12 cellular contexts compared by ENCODE assay signal in genomic region chr1:108639899-108640560, GRCh38. TPM values are rescaled to one million over a fixed set of nuclear protein-coding genes. Genes with fewer than 3 reads are reported as not detected.
A peak's percentile ranks its signal among the peaks of the same experiment; 100 is the strongest.
DNase-seq lines count a peak whose midpoint lies in the region; ATAC-seq and TF ChIP-seq lines count a peak whose summit lies in the region.
"Had no signal": no experiment of that assay in that cellular context is flagged by ENCODE, and none has a peak within 500 bp of the region (broad histone marks: within the 10 kb centered on the region; RNA-seq: fewer than 3 reads in every experiment).

No MANE protein-coding gene starts in this region.

- no peak overlapping the region for H3K23ac ChIP-seq in neuronal stem cell (ENCODE audit: low read depth, low read length, poor library complexity)

- no peak overlapping the region for H3K27ac ChIP-seq in neuronal stem cell (replicated peaks; ENCODE audit: low read length)
- H3K27ac ChIP-seq: left lung, neutrophil had no signal

- H3K9ac ChIP-seq in Loucy (ENCODE audit: low read depth, low read length, poor library complexity, severe bottlenecking) (peak overlapping the region; percentile 19), neuronal stem cell (ENCODE audit: low read depth, low read length, poor library complexity) (no peak overlapping the region)

- H3K4ac ChIP-seq in neuronal stem cell (ENCODE audit: low read length): no peak overlapping the region

- H2AFZ ChIP-seq in Loucy (ENCODE audit: low read length) (no peak overlapping the region), neuronal stem cell (ENCODE audit: low read length) (no peak overlapping the region)

- no peaks in the 10 kb centered on the region for H3K9me3 ChIP-seq in Loucy (ENCODE audit: insufficient read depth, low read depth, low read length)
- H3K9me3 ChIP-seq in neuronal stem cell (replicated peaks in 1 of 2; ENCODE audit: control insufficient read depth in 2 of 2, insufficient read depth in 1 of 2, low read depth in 1 of 2, low read length in 2 of 2): no peaks in the 10 kb centered on the region
- H3K9me3 ChIP-seq: left lung, neutrophil had no signal

- no peak overlapping the region for H3K18ac ChIP-seq in neuronal stem cell (ENCODE audit: low read length)

- H3K4me1 Mint-ChIP-seq in activated CD8-positive, alpha-beta memory T cell treated with anti-CD3 and anti-CD28 coated beads, Interleukin-2, amount 10 ng/mL, durations not matched to agents 7 days and 5 days: peaks cover 38% of the 10 kb centered on the region

- no peaks in the 10 kb centered on the region for H3K27me3 Mint-ChIP-seq in activated CD8-positive, alpha-beta memory T cell treated with anti-CD3 and anti-CD28 coated beads, Interleukin-2, amount 10 ng/mL, durations not matched to agents 7 days and 5 days

- H3K4me3 Mint-ChIP-seq in activated CD8-positive, alpha-beta memory T cell treated with anti-CD3 and anti-CD28 coated beads, Interleukin-2, amount 10 ng/mL, durations not matched to agents 7 days and 5 days: no peak overlapping the region

- H3K27me3 ChIP-seq in Loucy (ENCODE audit: insufficient read depth, low read length, poor library complexity, severe bottlenecking) (no peaks in the 10 kb centered on the region), neuronal stem cell (ENCODE audit: control insufficient read depth in 3 of 3, insufficient read depth in 3 of 3, low read depth in 1 of 3, low read length in 3 of 3) (no peaks in the 10 kb centered on the region)
- H3K27me3 ChIP-seq: left lung, neutrophil had no signal

- no CpG with 5 or more reads among the region's 9 CpGs for WGBS in neuronal stem cell (ENCODE audit: extremely low coverage in 2 of 2, insufficient read length in 2 of 2, insufficient replicate concordance in 1 of 2), 2 donors

- no peak overlapping the region for H2BK15ac ChIP-seq in neuronal stem cell (ENCODE audit: low read length)

- TF ChIP-seq CTCF in Loucy (conservative IDR thresholded peaks at IDR 0.05; ENCODE audit: low read length): no peak

- no peak overlapping the region for H4K91ac ChIP-seq in neuronal stem cell (ENCODE audit: low read depth, low read length, poor library complexity)

- no peak overlapping the region for H3K14ac ChIP-seq in neuronal stem cell (ENCODE audit: low read length)

- no peaks in the 10 kb centered on the region for H3K9me3 Mint-ChIP-seq in activated CD8-positive, alpha-beta memory T cell treated with anti-CD3 and anti-CD28 coated beads, Interleukin-2, amount 10 ng/mL, durations not matched to agents 7 days and 5 days (ENCODE audit: low read depth)

- peaks cover 16% of the 10 kb centered on the region; the same call in 1 of the 2 replicates for H3F3A ChIP-seq in Loucy (ENCODE audit: low read depth)

- ATAC-seq in activated CD8-positive, alpha-beta memory T cell treated with anti-CD3 and anti-CD28 coated beads, Interleukin-2, amount 10 ng/mL, durations not matched to agents 7 days and 5 days: no peak
- ATAC-seq in HG02678 (IDR thresholded peaks at IDR 0.05; ENCODE audit: unreplicated experiment): no peak
- no peak for ATAC-seq in GM21619 (IDR thresholded peaks at IDR 0.05; ENCODE audit: unreplicated experiment)
- ATAC-seq: left lung had no signal

- H3K9me2 ChIP-seq in Loucy (replicated peaks; ENCODE audit: low read depth, low read length): no peaks in the 10 kb centered on the region

- H2AK5ac ChIP-seq in neuronal stem cell (ENCODE audit: low read depth, low read length): no peak overlapping the region

- DNase-seq in activated CD8-positive, alpha-beta memory T cell treated with anti-CD3 and anti-CD28 coated beads, Interleukin-2, amount 10 ng/mL, durations not matched to agents 7 days and 5 days: peak; percentile 53
- DNase-seq in astrocyte of the hippocampus (ENCODE audit: low read depth, low spot score) (peak; percentile 29), neuronal stem cell (ENCODE audit: low spot score) (no peak), NOMO-1 (lab: John Stamatoyannopoulos, UW; ENCODE audit: unreplicated experiment in 2 of 2) (no peak)
- peak; percentile 14 to 17 for DNase-seq in stimulated activated CD8-positive, alpha-beta memory T cell treated with anti-CD3 and anti-CD28 coated beads, Interleukin-2, amount 100 ng/mL, for 1 hour (ENCODE audit: low read depth in 2 of 2)
- DNase-seq: NCI-H187 had no signal

- H3K36me3 Mint-ChIP-seq in activated CD8-positive, alpha-beta memory T cell treated with anti-CD3 and anti-CD28 coated beads, Interleukin-2, amount 10 ng/mL, durations not matched to agents 7 days and 5 days: peaks cover 17% of the 10 kb centered on the region

- H3K4me2 ChIP-seq in Loucy (ENCODE audit: low read depth, low read length, poor library complexity, severe bottlenecking) (peak overlapping the region; percentile 59), neuronal stem cell (ENCODE audit: insufficient read depth, low read length, poor library complexity, severe bottlenecking) (no peak overlapping the region)

- H4K20me1 ChIP-seq in Loucy (ENCODE audit: insufficient read depth, low read length, poor library complexity, severe bottlenecking): no peaks in the 10 kb centered on the region

- H3K4me3 ChIP-seq in Loucy (ENCODE audit: low read length, poor library complexity, severe bottlenecking) (peak overlapping the region; percentile 40), neuronal stem cell (ENCODE audit: low read length in 2 of 2) (no peak overlapping the region)
- H3K4me3 ChIP-seq: left lung had no signal

- no peaks in the 10 kb centered on the region for H3K79me2 ChIP-seq in Loucy (ENCODE audit: insufficient read depth, low read length)

- H3K79me1 ChIP-seq in neuronal stem cell (ENCODE audit: low read depth, low read length): no peaks in the 10 kb centered on the region

- H2BK120ac ChIP-seq in neuronal stem cell (ENCODE audit: low read depth, low read length): no peak overlapping the region

- CTCF ChIA-PET in activated CD8-positive, alpha-beta memory T cell treated with anti-CD3 and anti-CD28 coated beads, Interleukin-2, amount 10 ng/mL, durations not matched to agents 7 days and 5 days (lab: Charles Lee): interaction anchor here (2.2 kb wide), 1 partner anchor 80 kb away, joined by 10 read pairs; the partner anchor contains the start of gene EEIG2

- peaks cover 28% of the 10 kb centered on the region for H3K4me1 ChIP-seq in Loucy (ENCODE audit: insufficient read depth, low read length, poor library complexity, severe bottlenecking)
- no peaks in the 10 kb centered on the region for H3K4me1 ChIP-seq in neuronal stem cell (ENCODE audit: control insufficient read depth in 2 of 2, insufficient read depth in 1 of 2, low read depth in 1 of 2, low read length in 2 of 2)

- peak overlapping the region; percentile 41 for H3K27ac Mint-ChIP-seq in activated CD8-positive, alpha-beta memory T cell treated with anti-CD3 and anti-CD28 coated beads, Interleukin-2, amount 10 ng/mL, durations not matched to agents 7 days and 5 days

- H2BK12ac ChIP-seq in neuronal stem cell (ENCODE audit: low read length): no peak overlapping the region

- H4K8ac ChIP-seq in neuronal stem cell (ENCODE audit: low read depth, low read length): no peak overlapping the region

- peaks cover 14% of the 10 kb centered on the region; the same call in 1 of the 2 replicates for H3K36me3 ChIP-seq in Loucy (ENCODE audit: insufficient read depth, low read length)
- peaks cover 0 to 14% of the 10 kb centered on the region in 2 donors for H3K36me3 ChIP-seq in neuronal stem cell (replicated peaks in 1 of 2; ENCODE audit: control insufficient read depth in 2 of 2, insufficient read depth in 2 of 2, low read length in 2 of 2)

- H2BK5ac ChIP-seq in neuronal stem cell (ENCODE audit: low read length): no peak overlapping the region

RNA-seq across cellular contexts. Expression of gene HENMT1, which starts 20.9 kb away (rescaled TPM):
- total RNA-seq in activated CD8-positive, alpha-beta memory T cell treated with anti-CD3 and anti-CD28 coated beads, Interleukin-2, amount 10 ng/mL, durations not matched to agents 7 days and 5 days: 10 to 100 TPM; 34.1 to 36.0 TPM
- polyA plus RNA-seq in neuronal stem cell (2013, experiment 1 of 2): 2.2 TPM
- 2.0 TPM for polyA plus RNA-seq in neuronal stem cell (2013, experiment 2 of 2)
- total RNA-seq: SK-MEL-5 had no signal

RNA-seq across cellular contexts. Expression of gene PRPF38B, which starts 52.1 kb away (rescaled TPM):
- 10 to 100 TPM; 61.4 to 81.5 TPM for total RNA-seq in activated CD8-positive, alpha-beta memory T cell treated with anti-CD3 and anti-CD28 coated beads, Interleukin-2, amount 10 ng/mL, durations not matched to agents 7 days and 5 days
- polyA plus RNA-seq in neuronal stem cell (2013, experiment 1 of 2): 47.2 TPM
- 47.9 TPM for polyA plus RNA-seq in neuronal stem cell (2013, experiment 2 of 2)

Comparison
In these comparisons a context has a peak if more than half of its experiments do, and no peak if none do; other contexts are left out.
1. DNase-seq: peak in activated CD8-positive, alpha-beta memory T cell treated with anti-CD3 and anti-CD28 coated beads, Interleukin-2, amount 10 ng/mL, durations not matched to agents 7 days and 5 days (single experiment), astrocyte of the hippocampus (single experiment) and stimulated activated CD8-positive, alpha-beta memory T cell treated with anti-CD3 and anti-CD28 coated beads, Interleukin-2, amount 100 ng/mL, for 1 hour (2 of 2); none in neuronal stem cell (single experiment) and NOMO-1 (0 of 2).